14 cellular contexts compared by ENCODE assay signal in genomic region chr3:45497963-45498362, GRCh38.
DNase-seq lines count a peak whose midpoint lies in the region; ATAC-seq and TF ChIP-seq lines count a peak whose summit lies in the region.
"Had no signal": no experiment of that assay in that cellular context is flagged by ENCODE, and none has a peak within 500 bp of the region (broad histone marks: within the 10 kb centered on the region; RNA-seq: fewer than 3 reads in every experiment).

No MANE protein-coding gene starts in this region.

- peak; percentile 23 for DNase-seq in activated CD8-positive, alpha-beta memory T cell treated with anti-CD3 and anti-CD28 coated beads, Interleukin-2, amount 50 U/mL, for 1 hour (ENCODE audit: extremely low read depth)
- DNase-seq in activated CD8-positive, alpha-beta memory T cell treated with anti-CD3 and anti-CD28 coated beads, Interleukin-2, amount 50 U/mL, for 48 hours, result no peak
- peak; percentile 6 to 11 for DNase-seq in activated CD4-positive, alpha-beta T cell treated with anti-CD3 and anti-CD28 coated beads, Interleukin-2, amount 50 U/mL, for 4 hours
- no peak for DNase-seq in endodermal cell
- DNase-seq in stimulated activated naive CD8-positive, alpha-beta T cell treated with anti-CD3 and anti-CD28 coated beads, Interleukin-15, Interleukin-2, amounts not matched to agents 100 U/mL and 50 U/mL, for 24 hours, result no peak
- no peak for DNase-seq in H7
- DNase-seq in AG08396 (ENCODE audit: low spot score), result no peak
- DNase-seq: amygdala, NCI-H2081, right cardiac atrium, SK-N-SH had no signal

- no peak for TF ChIP-seq CTCF in endodermal cell (conservative IDR thresholded peaks at IDR 0.05)

- 77 to 100% methylated on average over 4 to 5 of the region's 5 CpGs for WGBS in endodermal cell (ENCODE audit: insufficient coverage in 1 of 2, insufficient read length in 1 of 2), 2 experiments

- H3K36me3 Mint-ChIP-seq in endodermal cell (ENCODE audit: low read depth), result peaks cover 53% of the 10 kb centered on the region

- H3K27me3 Mint-ChIP-seq in endodermal cell (ENCODE audit: insufficient read depth), result no peaks in the 10 kb centered on the region

- no peaks in the 10 kb centered on the region for H3K9me3 Mint-ChIP-seq in endodermal cell

- no peaks in the 10 kb centered on the region for H3K27me3 ChIP-seq in endodermal cell (ENCODE audit: control insufficient read depth, insufficient read depth, low read length, poor library complexity, severe bottlenecking)
- H3K27me3 ChIP-seq in H7 (ENCODE audit: control insufficient read depth, insufficient read depth, low read length), result no peaks in the 10 kb centered on the region
- H3K27me3 ChIP-seq: tibial nerve had no signal

- no peak overlapping the region for H3K4me3 Mint-ChIP-seq in endodermal cell

- H3K27ac Mint-ChIP-seq in endodermal cell, result peak overlapping the region; percentile 44

- H3K36me3 ChIP-seq in endodermal cell (ENCODE audit: control insufficient read depth, insufficient read depth, low read length) (peaks cover 56% of the 10 kb centered on the region), H7 (replicated peaks; ENCODE audit: control insufficient read depth, insufficient read depth, low read length) (peaks cover 11% of the 10 kb centered on the region)

- no peak overlapping the region for H3K27ac ChIP-seq in endodermal cell (ENCODE audit: low read depth, low read length)
- H3K27ac ChIP-seq: A549, tibial nerve had no signal

- ATAC-seq in stimulated activated naive CD8-positive, alpha-beta T cell treated with anti-CD3 and anti-CD28 coated beads, Interleukin-15, Interleukin-2, amounts not matched to agents 100 U/mL and 50 U/mL, for 24 hours, result peak; percentile 49
- ATAC-seq in HG03175 (IDR thresholded peaks at IDR 0.05; ENCODE audit: unreplicated experiment), result no peak
- ATAC-seq: A549 had no signal

- no peaks in the 10 kb centered on the region for H3K4me1 ChIP-seq in endodermal cell (ENCODE audit: control insufficient read depth, insufficient read depth, low read length)
- H3K4me1 ChIP-seq: A549, tibial nerve had no signal

- no peak overlapping the region for H3K9ac ChIP-seq in endodermal cell (ENCODE audit: extremely low read depth, low read length, poor library complexity, severe bottlenecking)
- H3K9ac ChIP-seq: SK-N-SH had no signal

- no peaks in the 10 kb centered on the region for H3K9me3 ChIP-seq in endodermal cell (ENCODE audit: control insufficient read depth, low read length)
- H3K9me3 ChIP-seq: A549, SK-N-SH, tibial nerve had no signal

- no peak overlapping the region for H3K4me3 ChIP-seq in endodermal cell (ENCODE audit: low read length)
- H3K4me3 ChIP-seq in H7 (ENCODE audit: insufficient read depth, low read depth, low read length), result no peak overlapping the region
- H3K4me3 ChIP-seq: A549, tibial nerve had no signal

- H3K4me1 Mint-ChIP-seq in endodermal cell, result no peaks in the 10 kb centered on the region

Comparison
In these comparisons a context has a peak if more than half of its experiments do, and no peak if none do; other contexts are left out.
1. DNase-seq: peak in activated CD8-positive, alpha-beta memory T cell treated with anti-CD3 and anti-CD28 coated beads, Interleukin-2, amount 50 U/mL, for 1 hour (single experiment) and activated CD4-positive, alpha-beta T cell treated with anti-CD3 and anti-CD28 coated beads, Interleukin-2, amount 50 U/mL, for 4 hours (2 of 2); none in activated CD8-positive, alpha-beta memory T cell treated with anti-CD3 and anti-CD28 coated beads, Interleukin-2, amount 50 U/mL, for 48 hours (single experiment), endodermal cell (single experiment), stimulated activated naive CD8-positive, alpha-beta T cell treated with anti-CD3 and anti-CD28 coated beads, Interleukin-15, Interleukin-2, amounts not matched to agents 100 U/mL and 50 U/mL, for 24 hours (single experiment), H7 (single experiment) and AG08396 (single experiment).